Comparison of ENCODE assay signal across 8 cellular contexts in the genomic region with DNA sequence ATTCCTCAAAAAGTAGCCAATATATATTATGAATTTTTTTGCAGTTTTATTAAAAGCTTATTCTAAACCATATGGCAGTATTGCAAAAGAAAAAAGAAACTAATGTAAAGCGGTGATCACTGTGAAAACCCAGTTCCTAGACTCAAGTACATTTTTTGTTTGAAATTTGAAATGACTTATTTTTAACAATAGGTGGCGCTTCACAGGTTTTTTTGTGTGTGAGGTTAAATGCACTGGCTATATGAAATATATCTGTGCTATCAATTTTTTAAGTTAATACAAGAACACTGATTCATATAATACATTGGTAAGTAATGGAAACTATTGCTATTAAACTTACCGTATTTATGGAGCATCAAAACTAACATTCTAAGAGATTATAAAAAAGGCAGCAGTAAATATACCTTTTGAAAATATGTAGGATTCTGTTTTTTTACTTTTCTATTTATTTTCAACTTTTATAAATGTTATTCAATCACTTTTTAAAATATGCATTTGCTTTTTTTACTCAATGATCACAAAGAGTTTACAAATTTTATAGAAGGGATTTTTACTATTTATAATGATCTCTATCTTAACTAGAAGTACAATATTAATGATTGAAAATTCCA. TPM values are rescaled to one million over a fixed set of nuclear protein-coding genes. Genes with fewer than 3 reads are reported as not detected.
A peak's percentile ranks its signal among the peaks of the same experiment; 100 is the strongest.
DNase-seq lines count a peak whose midpoint lies in the region; ATAC-seq and TF ChIP-seq lines count a peak whose summit lies in the region.

No MANE protein-coding gene starts in this region.

- H3K27ac ChIP-seq in thyroid gland = no peak overlapping the region

- no peak overlapping the region for H3K4me3 Mint-ChIP-seq in activated CD8-positive, alpha-beta T cell treated with anti-CD3 and anti-CD28 coated beads for 36 hours
- H3K4me3 Mint-ChIP-seq in activated CD8-positive, alpha-beta T cell treated with anti-CD3 and anti-CD28 coated beads, Interleukin-2, amount 10 ng/mL, durations not matched to agents 7 days and 5 days = no peak overlapping the region
- no peak overlapping the region for H3K4me3 Mint-ChIP-seq in activated CD4-positive, alpha-beta memory T cell treated with anti-CD3 and anti-CD28 coated beads for 36 hours

- ATAC-seq in activated CD8-positive, alpha-beta T cell treated with anti-CD3 and anti-CD28 coated beads for 36 hours = peak; percentile 61
- ATAC-seq in activated CD8-positive, alpha-beta T cell treated with anti-CD3 and anti-CD28 coated beads, Interleukin-2, amount 10 ng/mL, durations not matched to agents 7 days and 5 days = no peak
- no peak for ATAC-seq in GM21423 (IDR thresholded peaks at IDR 0.05; ENCODE audit: unreplicated experiment)

- H3K36me3 ChIP-seq in thyroid gland = no peaks in the 10 kb centered on the region

- no peak overlapping the region for H3K27ac Mint-ChIP-seq in activated CD8-positive, alpha-beta T cell treated with anti-CD3 and anti-CD28 coated beads for 36 hours
- H3K27ac Mint-ChIP-seq in activated CD8-positive, alpha-beta T cell treated with anti-CD3 and anti-CD28 coated beads, Interleukin-2, amount 10 ng/mL, durations not matched to agents 7 days and 5 days = no peak overlapping the region
- H3K27ac Mint-ChIP-seq in activated CD4-positive, alpha-beta memory T cell treated with anti-CD3 and anti-CD28 coated beads for 36 hours = no peak overlapping the region

- peaks cover 5 to 12% of the 10 kb centered on the region in 2 donors for H3K4me1 ChIP-seq in thyroid gland

- 52 to 56% methylated on average over 3 of the region's 3 CpGs for WGBS in thyroid gland, 2 donors

- H3K36me3 Mint-ChIP-seq in activated CD8-positive, alpha-beta T cell treated with anti-CD3 and anti-CD28 coated beads for 36 hours (ENCODE audit: low read depth) = no peaks in the 10 kb centered on the region
- no peaks in the 10 kb centered on the region for H3K36me3 Mint-ChIP-seq in activated CD8-positive, alpha-beta T cell treated with anti-CD3 and anti-CD28 coated beads, Interleukin-2, amount 10 ng/mL, durations not matched to agents 7 days and 5 days (ENCODE audit: low read depth)
- no peaks in the 10 kb centered on the region for H3K36me3 Mint-ChIP-seq in activated CD4-positive, alpha-beta memory T cell treated with anti-CD3 and anti-CD28 coated beads for 36 hours

- H3K4me3 ChIP-seq in thyroid gland (replicated peaks in 1 of 3) = no peak overlapping the region

- intact Hi-C loops in activated CD8-positive, alpha-beta T cell treated with anti-CD3 and anti-CD28 coated beads for 36 hours (cut with micrococcal nuclease) = loop anchor here (10.0 kb wide), 1 partner anchor 286 kb away; no protein-coding TSS in a partner anchor
- intact Hi-C loops in thyroid gland (cut with DNase I) = no loop called here
- intact Hi-C loops in activated CD4-positive, alpha-beta memory T cell treated with anti-CD3 and anti-CD28 coated beads for 36 hours (cut with micrococcal nuclease) = loop anchor here (2.0 to 10.0 kb wide), 6 partner anchors 656 to 1586 kb away; a partner anchor contains a TSS

- peaks cover 11% of the 10 kb centered on the region for H3K4me1 Mint-ChIP-seq in activated CD8-positive, alpha-beta T cell treated with anti-CD3 and anti-CD28 coated beads for 36 hours (ENCODE audit: low read depth)
- peaks cover 2% of the 10 kb centered on the region for H3K4me1 Mint-ChIP-seq in activated CD8-positive, alpha-beta T cell treated with anti-CD3 and anti-CD28 coated beads, Interleukin-2, amount 10 ng/mL, durations not matched to agents 7 days and 5 days (ENCODE audit: low read depth)
- peaks cover 3% of the 10 kb centered on the region for H3K4me1 Mint-ChIP-seq in activated CD4-positive, alpha-beta memory T cell treated with anti-CD3 and anti-CD28 coated beads for 36 hours (ENCODE audit: low read depth)

- peak; percentile 78 for TF ChIP-seq CTCF in activated CD8-positive, alpha-beta T cell treated with anti-CD3 and anti-CD28 coated beads for 36 hours (IDR thresholded peaks at IDR 0.05)
- TF ChIP-seq CTCF in thyroid gland (IDR thresholded peaks at IDR 0.05) = peak in 5 of 6 experiments; percentile 14 to 54 (median 43)

- no peaks in the 10 kb centered on the region for H3K27me3 ChIP-seq in thyroid gland

- H3K9me3 ChIP-seq in thyroid gland = no peaks in the 10 kb centered on the region

- H3K9me3 Mint-ChIP-seq in activated CD8-positive, alpha-beta T cell treated with anti-CD3 and anti-CD28 coated beads for 36 hours = no peaks in the 10 kb centered on the region
- no peaks in the 10 kb centered on the region for H3K9me3 Mint-ChIP-seq in activated CD8-positive, alpha-beta T cell treated with anti-CD3 and anti-CD28 coated beads, Interleukin-2, amount 10 ng/mL, durations not matched to agents 7 days and 5 days (ENCODE audit: insufficient read depth)
- H3K9me3 Mint-ChIP-seq in activated CD4-positive, alpha-beta memory T cell treated with anti-CD3 and anti-CD28 coated beads for 36 hours = no peaks in the 10 kb centered on the region

- POLR2A ChIA-PET in activated CD8-positive, alpha-beta T cell treated with anti-CD3 and anti-CD28 coated beads for 36 hours (lab: Charles Lee) = interaction anchor here (0.9 kb wide), 1 partner anchor 72 kb away, joined by 3 read pairs; no protein-coding TSS in a partner anchor
- POLR2A ChIA-PET in activated CD8-positive, alpha-beta T cell treated with anti-CD3 and anti-CD28 coated beads, Interleukin-2, amount 10 ng/mL, durations not matched to agents 7 days and 5 days (lab: Charles Lee) = interaction anchor here (1.1 kb wide), 1 partner anchor 217 kb away, joined by 3 read pairs; no protein-coding TSS in a partner anchor
- POLR2A ChIA-PET in activated CD4-positive, alpha-beta memory T cell treated with anti-CD3 and anti-CD28 coated beads for 36 hours (lab: Charles Lee) = no interaction called here

- H3K27me3 Mint-ChIP-seq in activated CD8-positive, alpha-beta T cell treated with anti-CD3 and anti-CD28 coated beads for 36 hours = peaks cover 2% of the 10 kb centered on the region
- peaks cover 10% of the 10 kb centered on the region for H3K27me3 Mint-ChIP-seq in activated CD8-positive, alpha-beta T cell treated with anti-CD3 and anti-CD28 coated beads, Interleukin-2, amount 10 ng/mL, durations not matched to agents 7 days and 5 days (ENCODE audit: low read depth)
- peaks cover 3% of the 10 kb centered on the region for H3K27me3 Mint-ChIP-seq in activated CD4-positive, alpha-beta memory T cell treated with anti-CD3 and anti-CD28 coated beads for 36 hours

- no peak for DNase-seq in activated CD8-positive, alpha-beta T cell treated with anti-CD3 and anti-CD28 coated beads for 36 hours
- DNase-seq in activated CD8-positive, alpha-beta T cell treated with anti-CD3 and anti-CD28 coated beads, Interleukin-2, amount 10 ng/mL, durations not matched to agents 7 days and 5 days = no peak
- DNase-seq in NCI-H748 treated with DMSO at 0.1 percent for 48 hours (lab: John Stamatoyannopoulos, UW) (peak; percentile 19), erythroblast (lab: John Stamatoyannopoulos, UW) (peak; percentile 23 to 35), thyroid gland (no peak)
- DNase-seq in activated effector memory CD4-positive, alpha-beta T cell treated with anti-CD3 and anti-CD28 coated beads, Interleukin-2, amount 50 U/mL, for 16 hours = no peak
- DNase-seq in activated CD4-positive, alpha-beta memory T cell treated with anti-CD3 and anti-CD28 coated beads for 36 hours = no peak

- CTCF ChIA-PET in activated CD8-positive, alpha-beta T cell treated with anti-CD3 and anti-CD28 coated beads for 36 hours (lab: Charles Lee) = interaction anchor here (0.8 to 1.6 kb wide), 5 partner anchors 105 to 268 kb away, joined by 3 to 10 read pairs (median 3); no protein-coding TSS in a partner anchor
- CTCF ChIA-PET in activated CD8-positive, alpha-beta T cell treated with anti-CD3 and anti-CD28 coated beads, Interleukin-2, amount 10 ng/mL, durations not matched to agents 7 days and 5 days (lab: Charles Lee) = interaction anchor here (0.9 to 5.2 kb wide), 13 partner anchors 8 to 281 kb away, joined by 3 to 27 read pairs (median 3); no protein-coding TSS in a partner anchor
- CTCF ChIA-PET in activated CD4-positive, alpha-beta memory T cell treated with anti-CD3 and anti-CD28 coated beads for 36 hours (lab: Charles Lee) = interaction anchor here (0.9 to 2.1 kb wide), 7 partner anchors 10 to 915 kb away, joined by 3 to 9 read pairs (median 4); no protein-coding TSS in a partner anchor

- no peak for TF ChIP-seq POLR2A in erythroblast (IDR thresholded peaks at IDR 0.05; ENCODE audit: low read length)
- no peak for TF ChIP-seq POLR2A in thyroid gland (IDR thresholded peaks at IDR 0.05)

RNA-seq across cellular contexts. Expression of a gene that starts 5.6 kb away (rescaled TPM):
- 100 to 1,000 TPM; 137 to 144 TPM for total RNA-seq in activated CD8-positive, alpha-beta T cell treated with anti-CD3 and anti-CD28 coated beads for 36 hours
- total RNA-seq in activated CD8-positive, alpha-beta T cell treated with anti-CD3 and anti-CD28 coated beads, Interleukin-2, amount 10 ng/mL, durations not matched to agents 7 days and 5 days = 10 to 100 TPM; 50.7 to 53.2 TPM
- total RNA-seq in thyroid gland = 100 to 1,000 TPM in 2 of 4 donors, 10 to 100 TPM in 2; 52.2 to 142 (median 100) TPM
- 10 to 100 TPM; 11.1 to 14.0 TPM for total RNA-seq in activated CD4-positive, alpha-beta memory T cell treated with anti-CD3 and anti-CD28 coated beads for 36 hours

Comparison
In these comparisons a context has a peak if more than half of its experiments do, and no peak if none do; other contexts are left out.
1. DNase-seq: peak in NCI-H748 treated with DMSO at 0.1 percent for 48 hours (single experiment) and erythroblast (2 of 2); none in activated CD8-positive, alpha-beta T cell treated with anti-CD3 and anti-CD28 coated beads for 36 hours (single experiment), activated CD8-positive, alpha-beta T cell treated with anti-CD3 and anti-CD28 coated beads, Interleukin-2, amount 10 ng/mL, durations not matched to agents 7 days and 5 days (single experiment), thyroid gland (0 of 2), activated effector memory CD4-positive, alpha-beta T cell treated with anti-CD3 and anti-CD28 coated beads, Interleukin-2, amount 50 U/mL, for 16 hours (single experiment) and activated CD4-positive, alpha-beta memory T cell treated with anti-CD3 and anti-CD28 coated beads for 36 hours (single experiment).